ENCODE assay signal across 18 cellular contexts in genomic region chr20:44592366-44592765, GRCh38.
"Had no signal": no experiment of that assay in that cellular context is flagged by ENCODE, and none has a peak within 500 bp of the region (broad histone marks: within the 10 kb centered on the region; RNA-seq: fewer than 3 reads in every experiment).

No MANE protein-coding gene starts in this region.

- H3K27ac ChIP-seq: body of pancreas, skin epidermis, suprapubic skin had no signal

- H3K9me3 ChIP-seq: body of pancreas, suprapubic skin had no signal

- H3K4me1 ChIP-seq: body of pancreas had no signal

- H3K27me3 ChIP-seq: body of pancreas, suprapubic skin had no signal

- H3K9me3 Mint-ChIP-seq: activated CD8-positive, alpha-beta T cell treated with anti-CD3 and anti-CD28 coated beads for 36 hours; activated naive CD8-positive, alpha-beta T cell treated with anti-CD3 and anti-CD28 coated beads for 36 hours; central memory CD8-positive, alpha-beta T cell; naive thymus-derived CD4-positive, alpha-beta T cell; WTC11 had no signal

- H3K4me3 ChIP-seq: body of pancreas, skin epidermis, suprapubic skin had no signal

- H3K27me3 Mint-ChIP-seq: activated CD8-positive, alpha-beta T cell treated with anti-CD3 and anti-CD28 coated beads for 36 hours; activated naive CD8-positive, alpha-beta T cell treated with anti-CD3 and anti-CD28 coated beads for 36 hours; central memory CD8-positive, alpha-beta T cell had no signal

- H3K27ac Mint-ChIP-seq: activated CD8-positive, alpha-beta T cell treated with anti-CD3 and anti-CD28 coated beads for 36 hours; activated naive CD8-positive, alpha-beta T cell treated with anti-CD3 and anti-CD28 coated beads for 36 hours; naive thymus-derived CD4-positive, alpha-beta T cell; WTC11 had no signal

- H3K4me1 Mint-ChIP-seq: central memory CD8-positive, alpha-beta T cell; naive thymus-derived CD4-positive, alpha-beta T cell had no signal

- DNase-seq: activated CD4-positive, alpha-beta T cell treated with anti-CD3 and anti-CD28 coated beads for 48 hours; activated CD8-positive, alpha-beta memory T cell treated with anti-CD3 and anti-CD28 coated beads, Interleukin-2, amount 50 U/mL, for 4 hours; activated CD8-positive, alpha-beta T cell treated with anti-CD3 and anti-CD28 coated beads for 36 hours; activated naive CD8-positive, alpha-beta T cell treated with anti-CD3 and anti-CD28 coated beads for 36 hours; amygdala; body of pancreas; cortex of kidney; effector CD4-positive, alpha-beta T cell; foreskin fibroblast; mammary epithelial cell; naive thymus-derived CD4-positive, alpha-beta T cell; stimulated activated CD4-positive, alpha-beta T cell treated with anti-CD3 and anti-CD28 coated beads, Interleukin-4, amount 100 ng/mL, for 24 hours; stimulated activated naive CD4-positive, alpha-beta T cell treated with Interleukin-2 at 50 U/mL for 16 hours; SW 1271 had no signal

- H3K36me3 Mint-ChIP-seq: activated naive CD8-positive, alpha-beta T cell treated with anti-CD3 and anti-CD28 coated beads for 36 hours; WTC11 had no signal

- H3K4me3 Mint-ChIP-seq: activated CD8-positive, alpha-beta T cell treated with anti-CD3 and anti-CD28 coated beads for 36 hours; activated naive CD8-positive, alpha-beta T cell treated with anti-CD3 and anti-CD28 coated beads for 36 hours; central memory CD8-positive, alpha-beta T cell; naive thymus-derived CD4-positive, alpha-beta T cell; WTC11 had no signal

- ATAC-seq: activated CD8-positive, alpha-beta T cell treated with anti-CD3 and anti-CD28 coated beads for 36 hours; body of pancreas; naive thymus-derived CD4-positive, alpha-beta T cell; WTC11 had no signal
